Comparison of ENCODE assay signal across 8 cellular contexts in the genomic region with DNA sequence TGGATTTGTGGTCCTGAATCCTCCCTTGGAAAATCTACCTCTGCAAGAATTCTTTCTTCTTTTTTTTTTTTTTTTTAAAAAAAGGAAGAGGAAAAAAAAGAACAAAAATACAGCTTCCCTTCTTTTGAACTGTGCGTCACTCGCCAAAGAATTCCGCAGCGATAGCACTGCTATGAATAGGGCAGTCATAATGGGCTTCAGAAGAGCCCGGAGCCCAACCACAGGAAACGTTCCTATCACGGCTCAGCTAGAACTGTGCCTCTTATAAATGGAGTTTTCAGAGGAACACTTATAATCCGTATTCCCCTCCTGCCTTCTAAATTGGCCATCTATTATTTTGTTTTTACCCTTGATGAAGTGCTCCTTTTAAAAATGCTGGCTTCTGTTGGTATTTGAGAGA.
DNase-seq lines count a peak whose midpoint lies in the region; ATAC-seq and TF ChIP-seq lines count a peak whose summit lies in the region.

No MANE protein-coding gene starts in this region.

- peak overlapping the region; percentile 96 for H3K27ac ChIP-seq in left ventricle myocardium inferior (replicated peaks)
- peak overlapping the region; percentile 70 to 76 (median 72) for H3K27ac ChIP-seq in sigmoid colon

- H3K4me1 Mint-ChIP-seq in CD14-positive monocyte = peaks cover 10% of the 10 kb centered on the region

- H3K36me3 ChIP-seq in left ventricle myocardium inferior (no peaks in the 10 kb centered on the region), sigmoid colon (no peaks in the 10 kb centered on the region)

- H3K27ac Mint-ChIP-seq in CD14-positive monocyte = no peak overlapping the region

- H3K27me3 Mint-ChIP-seq in CD14-positive monocyte (ENCODE audit: low read depth in 3 of 3) = peaks cover 0 to 13% (median 7%) of the 10 kb centered on the region in 3 donors

- DNase-seq in H4 (ENCODE audit: low spot score) (peak; percentile 83), amygdala (lab: John Stamatoyannopoulos, UW) (peak in 36 of 56 donors; percentile 8 to 76 (median 36)), left ventricle myocardium inferior (peak; percentile 71), sigmoid colon (peak; percentile 80), CD14-positive monocyte (ENCODE audit: low spot score) (no peak), NCI-H510A (lab: John Stamatoyannopoulos, UW) (no peak), SK-N-DZ (ENCODE audit: low spot score) (no peak)

- H3K4me3 Mint-ChIP-seq in CD14-positive monocyte = no peak overlapping the region

- no peaks in the 10 kb centered on the region for H3K36me3 Mint-ChIP-seq in CD14-positive monocyte

- H3K9me3 ChIP-seq in left ventricle myocardium inferior (replicated peaks) (no peaks in the 10 kb centered on the region), sigmoid colon (no peaks in the 10 kb centered on the region)

- H3K27me3 ChIP-seq in left ventricle myocardium inferior (ENCODE audit: low read depth) (no peaks in the 10 kb centered on the region), sigmoid colon (no peaks in the 10 kb centered on the region)

- H3K4me1 ChIP-seq in left ventricle myocardium inferior (peaks cover 75% of the 10 kb centered on the region), sigmoid colon (peaks cover 0 to 54% (median 42%) of the 10 kb centered on the region in 4 donors)

- H3K9me3 Mint-ChIP-seq in CD14-positive monocyte = peaks cover 2 to 10% (median 7%) of the 10 kb centered on the region in 7 donors

- no peak for ATAC-seq in HG02588 (IDR thresholded peaks at IDR 0.05; ENCODE audit: unreplicated experiment)

- WGBS in sigmoid colon, 2 donors = 27 to 78% methylated on average over 8 of the region's 8 CpGs

- no peak for TF ChIP-seq EP300 in sigmoid colon (IDR thresholded peaks at IDR 0.05)

- TF ChIP-seq CTCF in left ventricle myocardium inferior (IDR thresholded peaks at IDR 0.05; ENCODE audit: borderline replicate concordance) (no peak), sigmoid colon (IDR thresholded peaks at IDR 0.05) (no peak), CD14-positive monocyte (IDR thresholded peaks at IDR 0.05) (no peak)

- intact Hi-C loops in left ventricle myocardium inferior (cut with micrococcal nuclease) (no loop called here), sigmoid colon (cut with DNase I) (no loop called here), CD14-positive monocyte (cut with micrococcal nuclease) (no loop called here)

- peak overlapping the region; percentile 59 for H3K4me3 ChIP-seq in left ventricle myocardium inferior
- peak overlapping the region in 3 of 4 donors; percentile 9 to 34 (median 23) for H3K4me3 ChIP-seq in sigmoid colon

- no peak for TF ChIP-seq POLR2A in sigmoid colon (IDR thresholded peaks at IDR 0.05)

Comparison
In these comparisons a context has a peak if more than half of its experiments do, and no peak if none do; other contexts are left out.
1. DNase-seq: peak in H4 (single experiment), amygdala (36 of 56), left ventricle myocardium inferior (single experiment) and sigmoid colon (single experiment); none in CD14-positive monocyte (single experiment), NCI-H510A (single experiment) and SK-N-DZ (single experiment).